Comparison of ENCODE assay signal across 24 cellular contexts in the genomic region with DNA sequence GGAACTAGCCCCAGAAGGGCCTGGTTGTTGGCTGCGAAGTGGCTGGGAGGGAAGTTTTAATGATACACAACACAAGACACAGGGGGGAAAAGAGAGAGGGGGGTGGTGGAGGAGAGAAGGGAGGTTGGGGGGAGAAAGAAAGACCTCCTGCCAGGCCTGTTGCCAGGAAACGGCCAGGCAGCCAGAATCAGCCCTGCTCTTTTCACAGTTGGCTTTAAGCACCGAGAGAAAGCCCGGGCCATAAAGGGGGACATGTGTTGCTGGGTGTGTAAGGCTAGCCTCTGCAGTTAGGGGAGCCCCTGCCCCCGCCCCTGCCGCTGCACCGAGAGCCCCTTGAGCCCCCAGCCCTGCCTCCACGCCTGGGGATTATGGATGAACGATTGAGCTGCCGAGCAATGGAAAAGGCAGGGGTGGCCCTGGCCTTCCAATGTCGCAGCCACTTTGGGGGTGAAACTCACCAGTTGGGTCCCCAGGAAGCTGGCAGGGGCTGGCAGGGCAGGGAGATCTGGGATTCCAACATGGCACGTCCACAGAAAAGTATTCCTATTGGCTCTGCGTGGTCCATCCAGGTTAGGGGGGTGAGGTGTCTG. TPM values are rescaled to one million over a fixed set of nuclear protein-coding genes. Genes with fewer than 3 reads are reported as not detected.
DNase-seq lines count a peak whose midpoint lies in the region; ATAC-seq and TF ChIP-seq lines count a peak whose summit lies in the region.
"Had no signal": no experiment of that assay in that cellular context is flagged by ENCODE, and none has a peak within 500 bp of the region (broad histone marks: within the 10 kb centered on the region; RNA-seq: fewer than 3 reads in every experiment).

No MANE protein-coding gene starts in this region.

- peak; percentile 68 for DNase-seq in NCI-H2227 (lab: John Stamatoyannopoulos, UW; ENCODE audit: unreplicated experiment)
- peak; percentile 9 for DNase-seq in lower lobe of right lung
- DNase-seq in NCI-H2171 (lab: John Stamatoyannopoulos, UW) = no peak
- DNase-seq in Right ventricle myocardium superior = no peak
- no peak for DNase-seq in activated gamma-delta T cell treated with Interleukin-2 at 50 U/mL for 16 hours
- DNase-seq: activated CD4-positive, alpha-beta T cell treated with anti-CD3 and anti-CD28 coated beads, Interleukin-2, amount 50 U/mL, for 4 hours; activated effector memory CD4-positive, alpha-beta T cell treated with Interleukin-2 at 50 U/mL for 16 hours; CD8-positive, alpha-beta memory T cell; DND-41; HCEC 1CT; NCI-H2171 treated with DMSO at 0.1 percent for 48 hours; SJCRH30; small intestine; stimulated activated CD4-positive, alpha-beta T cell treated with anti-CD3 and anti-CD28 coated beads, Interleukin-2, amount 100 ng/mL, for 48 hours; stimulated activated naive CD4-positive, alpha-beta T cell treated with Interleukin-2 at 50 U/mL for 16 hours; T-helper 2 cell; WERI-Rb-1 had no signal

- peak overlapping the region; percentile 83 for H3K27ac ChIP-seq in cingulate gyrus (ENCODE audit: low read depth, low read length)
- no peak overlapping the region for H3K27ac ChIP-seq in lower lobe of right lung
- H3K27ac ChIP-seq in subcutaneous abdominal adipose tissue (ENCODE audit: low read depth, low read length) = peak overlapping the region; percentile 30
- H3K27ac ChIP-seq: breast epithelium, neutrophil, SJCRH30, tibial nerve, WERI-Rb-1 had no signal

- H3K9me3 ChIP-seq in lower lobe of right lung = no peaks in the 10 kb centered on the region
- peaks cover 0 to 1% (median 0%) of the 10 kb centered on the region in 5 donors for H3K9me3 ChIP-seq in subcutaneous abdominal adipose tissue (ENCODE audit: control insufficient read depth in 5 of 5, low read length in 5 of 5)
- H3K9me3 ChIP-seq: breast epithelium, neutrophil, SJCRH30, tibial nerve had no signal

- ATAC-seq in lower lobe of right lung (no peak), Right ventricle myocardium superior (ENCODE audit: poor library complexity) (no peak)

- H3K9ac ChIP-seq in subcutaneous abdominal adipose tissue (ENCODE audit: low read length in 5 of 5) = peak overlapping the region in 2 of 5 donors; percentile 5 to 66

- H3K4me1 ChIP-seq in lower lobe of right lung (no peaks in the 10 kb centered on the region), subcutaneous abdominal adipose tissue (ENCODE audit: control insufficient read depth in 5 of 5, insufficient read depth in 5 of 5, low read length in 5 of 5) (peaks cover 0 to 38% (median 20%) of the 10 kb centered on the region in 5 donors)
- H3K4me1 ChIP-seq: breast epithelium, SJCRH30, tibial nerve had no signal

- peaks cover 4% of the 10 kb centered on the region for H3K27me3 ChIP-seq in lower lobe of right lung (ENCODE audit: low read depth)
- peaks cover 0 to 3% (median 0%) of the 10 kb centered on the region in 5 donors for H3K27me3 ChIP-seq in subcutaneous abdominal adipose tissue (ENCODE audit: control insufficient read depth in 5 of 5, insufficient read depth in 4 of 5, low read length in 5 of 5)
- H3K27me3 ChIP-seq: breast epithelium, SJCRH30 had no signal

- no peak for TF ChIP-seq CTCF in lower lobe of right lung (IDR thresholded peaks at IDR 0.05)

- H3K36me3 ChIP-seq in lower lobe of right lung = no peaks in the 10 kb centered on the region
- no peaks in the 10 kb centered on the region for H3K36me3 ChIP-seq in subcutaneous abdominal adipose tissue (ENCODE audit: control insufficient read depth in 5 of 5, insufficient read depth in 5 of 5, low read length in 5 of 5)
- H3K36me3 ChIP-seq: breast epithelium, neutrophil, SJCRH30, tibial nerve, WERI-Rb-1 had no signal

- intact Hi-C loops in lower lobe of right lung (cut with DNase I) (no loop called here), Right ventricle myocardium superior (cut with DNase I) (no loop called here)

- H3K4me3 ChIP-seq in lower lobe of right lung (no peak overlapping the region), subcutaneous abdominal adipose tissue (ENCODE audit: low read depth in 1 of 5, low read length in 5 of 5) (peak overlapping the region in 3 of 5 donors; percentile 3 to 44 (median 42))
- H3K4me3 ChIP-seq: breast epithelium, SJCRH30, tibial nerve had no signal

RNA-seq across cellular contexts. Expression of gene WNT3, which starts 13.9 kb away (rescaled TPM):
- total RNA-seq in lower lobe of right lung (2.2 TPM), Right ventricle myocardium superior (0.91 TPM)
- total RNA-seq: CD8-positive, alpha-beta memory T cell had no signal

RNA-seq across cellular contexts. Expression of gene WNT9B, which starts 19.0 kb away (rescaled TPM):
- 0.80 TPM for total RNA-seq in lower lobe of right lung
- 0.13 TPM for total RNA-seq in Right ventricle myocardium superior
- total RNA-seq: CD8-positive, alpha-beta memory T cell; epithelial cell of proximal tubule; frontal cortex; SJCRH30 had no signal

Comparison
In these comparisons a context has a peak if more than half of its experiments do, and no peak if none do; other contexts are left out.
1. DNase-seq: peak in NCI-H2227 (single experiment) and lower lobe of right lung (single experiment); none in NCI-H2171 (single experiment), Right ventricle myocardium superior (single experiment) and activated gamma-delta T cell treated with Interleukin-2 at 50 U/mL for 16 hours (single experiment).